In the genomic region with DNA sequence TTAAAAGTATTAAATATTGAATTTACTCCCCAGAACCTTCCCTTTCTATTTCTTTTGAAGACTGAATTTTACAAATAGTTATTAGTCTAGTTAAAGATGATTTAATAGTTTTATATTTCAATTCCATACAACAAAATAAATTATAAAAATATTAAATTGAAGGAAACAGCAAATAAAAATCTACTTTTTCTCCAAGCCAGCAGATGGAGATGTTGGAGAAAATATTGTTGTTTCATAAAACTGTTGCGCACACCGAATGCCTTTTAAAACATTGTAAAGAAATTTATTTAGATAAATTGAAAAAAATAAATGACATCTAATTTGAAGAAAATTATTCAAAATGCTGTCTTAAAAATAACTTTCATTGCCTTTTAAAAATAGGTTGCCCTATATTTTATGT, we compare ENCODE assay signal across 17 cellular contexts. TPM values are rescaled to one million over a fixed set of nuclear protein-coding genes. Genes with fewer than 3 reads are reported as not detected.
"Had no signal": no experiment of that assay in that cellular context is flagged by ENCODE, and none has a peak within 500 bp of the region (broad histone marks: within the 10 kb centered on the region; RNA-seq: fewer than 3 reads in every experiment).

No MANE protein-coding gene starts in this region.

- H3K27ac Mint-ChIP-seq: activated CD8-positive, alpha-beta memory T cell treated with anti-CD3 and anti-CD28 coated beads, Interleukin-2, amount 10 ng/mL, durations not matched to agents 7 days and 5 days; activated naive CD8-positive, alpha-beta T cell treated with anti-CD3 and anti-CD28 coated beads, Interleukin-2, amount 10 ng/mL, durations not matched to agents 7 days and 5 days; stimulated activated naive CD8-positive, alpha-beta T cell treated with anti-CD3 and anti-CD28 coated beads, Interleukin-15, Interleukin-2, amounts not matched to agents 100 ng/mL and 50 ng/mL, for 24 hours; T-helper 17 cell had no signal

- H3K9me3 ChIP-seq: gastrocnemius medialis had no signal

- FAIRE-seq: urothelium cell line had no signal

- H3K27me3 ChIP-seq: ovary had no signal

- H3K4me1 Mint-ChIP-seq: activated CD8-positive, alpha-beta memory T cell treated with anti-CD3 and anti-CD28 coated beads, Interleukin-2, amount 10 ng/mL, durations not matched to agents 7 days and 5 days; activated naive CD8-positive, alpha-beta T cell treated with anti-CD3 and anti-CD28 coated beads, Interleukin-2, amount 10 ng/mL, durations not matched to agents 7 days and 5 days; T-helper 17 cell had no signal

- DNase-seq: activated CD4-positive, alpha-beta T cell treated with anti-CD3 and anti-CD28 coated beads, Interleukin-2, amount 50 U/mL, for 4 hours; activated CD8-positive, alpha-beta memory T cell treated with anti-CD3 and anti-CD28 coated beads, Interleukin-2, amount 10 ng/mL, durations not matched to agents 7 days and 5 days; activated gamma-delta T cell; activated naive CD8-positive, alpha-beta T cell treated with anti-CD3 and anti-CD28 coated beads, Interleukin-2, amount 10 ng/mL, durations not matched to agents 7 days and 5 days; activated T-cell treated with anti-CD3 and anti-CD28 coated beads, Interleukin-2, amount 50 U/mL, for 4 hours; aorta; gastrocnemius medialis; kidney glomerular epithelial cell; ovary; stimulated activated CD4-positive, alpha-beta T cell treated with anti-CD3 and anti-CD28 coated beads, Interleukin-15, amount 100 ng/mL, for 24 hours; stimulated activated CD4-positive, alpha-beta T cell treated with anti-CD3 and anti-CD28 coated beads, Interleukin-4, amount 100 ng/mL, for 24 hours; T-helper 17 cell had no signal

- ATAC-seq: activated CD4-positive, CD25-positive, alpha-beta regulatory T cell treated with anti-CD3 and anti-CD28 coated beads, Interleukin-2, amount 50 U/mL, for 24 hours; activated CD8-positive, alpha-beta memory T cell treated with anti-CD3 and anti-CD28 coated beads, Interleukin-2, amount 10 ng/mL, durations not matched to agents 7 days and 5 days; activated T-cell treated with anti-CD3 and anti-CD28 coated beads, Interleukin-2, amount 50 U/mL, for 4 hours; gastrocnemius medialis; T-helper 17 cell had no signal

- H3K9me3 Mint-ChIP-seq: activated T-cell treated with anti-CD3 and anti-CD28 coated beads, Interleukin-2, amount 50 U/mL, for 4 hours; neural crest cell; stimulated activated naive CD8-positive, alpha-beta T cell treated with anti-CD3 and anti-CD28 coated beads, Interleukin-15, Interleukin-2, amounts not matched to agents 100 ng/mL and 50 ng/mL, for 24 hours had no signal

- H3K4me3 ChIP-seq: gastrocnemius medialis, ovary had no signal

- H3K36me3 ChIP-seq: gastrocnemius medialis, ovary had no signal

- H3K36me3 Mint-ChIP-seq: activated CD8-positive, alpha-beta memory T cell treated with anti-CD3 and anti-CD28 coated beads, Interleukin-2, amount 10 ng/mL, durations not matched to agents 7 days and 5 days had no signal

- H3K27ac ChIP-seq: gastrocnemius medialis, ovary had no signal

- H3K4me3 Mint-ChIP-seq: activated CD8-positive, alpha-beta memory T cell treated with anti-CD3 and anti-CD28 coated beads, Interleukin-2, amount 10 ng/mL, durations not matched to agents 7 days and 5 days; activated naive CD8-positive, alpha-beta T cell treated with anti-CD3 and anti-CD28 coated beads, Interleukin-2, amount 10 ng/mL, durations not matched to agents 7 days and 5 days; activated T-cell treated with anti-CD3 and anti-CD28 coated beads, Interleukin-2, amount 50 U/mL, for 4 hours; neural crest cell; stimulated activated naive CD8-positive, alpha-beta T cell treated with anti-CD3 and anti-CD28 coated beads, Interleukin-15, Interleukin-2, amounts not matched to agents 100 ng/mL and 50 ng/mL, for 24 hours; T-helper 17 cell had no signal

RNA-seq across cellular contexts. Expression of gene GRIA2, which starts 5.5 kb away (rescaled TPM):
- total RNA-seq: activated CD8-positive, alpha-beta memory T cell treated with anti-CD3 and anti-CD28 coated beads, Interleukin-2, amount 10 ng/mL, durations not matched to agents 7 days and 5 days; activated naive CD8-positive, alpha-beta T cell treated with anti-CD3 and anti-CD28 coated beads, Interleukin-2, amount 10 ng/mL, durations not matched to agents 7 days and 5 days; activated T-cell treated with anti-CD3 and anti-CD28 coated beads, Interleukin-2, amount 50 U/mL, for 4 hours; gastrocnemius medialis; T-helper 17 cell had no signal
- polyA plus RNA-seq: liver had no signal
